In genomic region chr10:43221419-43222293, GRCh38 we compare ENCODE assay signal across 9 cellular contexts. TPM values are rescaled to one million over a fixed set of nuclear protein-coding genes. Genes with fewer than 3 reads are reported as not detected.
A peak's percentile ranks its signal among the peaks of the same experiment; 100 is the strongest.
DNase-seq lines count a peak whose midpoint lies in the region; ATAC-seq, FAIRE-seq and TF ChIP-seq lines count a peak whose summit lies in the region.
"Had no signal": no experiment of that assay in that cellular context is flagged by ENCODE, and none has a peak within 500 bp of the region (broad histone marks: within the 10 kb centered on the region; RNA-seq: fewer than 3 reads in every experiment).

No MANE protein-coding gene starts in this region.

- H3K27ac ChIP-seq in brain microvascular endothelial cell (no peak overlapping the region), substantia nigra (ENCODE audit: low read depth, low read length, poor library complexity, severe bottlenecking) (no peak overlapping the region)

- H3K27me3 ChIP-seq in brain microvascular endothelial cell (replicated peaks), result peaks cover 6% of the 10 kb centered on the region

- H3K36me3 ChIP-seq in brain microvascular endothelial cell (replicated peaks), result no peaks in the 10 kb centered on the region

- peak; percentile 82 for FAIRE-seq in HTR-8/SVneo (lab: Jason Lieb, UNC)

- DNase-seq in ELR (ENCODE audit: low read depth) (peak; percentile 23), HTR-8/SVneo (ENCODE audit: insufficient read length, low spot score) (no peak), brain microvascular endothelial cell (no peak), mesenteric fat pad (ENCODE audit: low spot score) (peak; percentile 84), substantia nigra (lab: John Stamatoyannopoulos, UW) (no peak), HuH-7.5 (ENCODE audit: low spot score) (no peak), LoVo (ENCODE audit: low spot score) (no peak)
- DNase-seq: stimulated activated CD4-positive, alpha-beta T cell treated with anti-CD3 and anti-CD28 coated beads, Interleukin-2, amount 100 ng/mL, for 24 hours had no signal

- H3K4me3 ChIP-seq in brain microvascular endothelial cell (ENCODE audit: low read depth, low read length), result no peak overlapping the region

- ATAC-seq in GM18870 (IDR thresholded peaks at IDR 0.05; ENCODE audit: unreplicated experiment), result no peak

- in situ Hi-C loops in brain microvascular endothelial cell (cut with HindIII; ENCODE audit: low pct_ligation_motif_present, low sequenced_read_pairs), result no loop called here

- TF ChIP-seq CTCF in brain microvascular endothelial cell (IDR thresholded peaks at IDR 0.05; ENCODE audit: low read depth, low read length, missing control alignments), result peak; percentile 46

RNA-seq across cellular contexts. Expression of gene RASGEF1A, which starts 45.2 kb away (rescaled TPM):
- total RNA-seq in mesenteric fat pad, result 1.8 TPM

Comparison
In these comparisons a context has a peak if more than half of its experiments do, and no peak if none do; other contexts are left out.
1. DNase-seq: peak in ELR (single experiment) and mesenteric fat pad (single experiment); none in HTR-8/SVneo (single experiment), brain microvascular endothelial cell (single experiment), substantia nigra (0 of 49), HuH-7.5 (single experiment) and LoVo (single experiment).